In genomic region chr16:15650698-15651161, GRCh38 we compare ENCODE assay signal across 8 cellular contexts. TPM values are rescaled to one million over a fixed set of nuclear protein-coding genes. Genes with fewer than 3 reads are reported as not detected.
DNase-seq lines count a peak whose midpoint lies in the region; ATAC-seq and TF ChIP-seq lines count a peak whose summit lies in the region.

No MANE protein-coding gene starts in this region.

- no peak overlapping the region for H3K4ac ChIP-seq in mesendoderm (ENCODE audit: low read depth, low read length)

- no peak overlapping the region for H4K5ac ChIP-seq in mesendoderm (ENCODE audit: low read length)

- no peak overlapping the region for H2AK5ac ChIP-seq in mesendoderm (ENCODE audit: low read length)

- H3K36me3 ChIP-seq in mesendoderm (ENCODE audit: control insufficient read depth, insufficient read depth, low read length) (no peaks in the 10 kb centered on the region), testis (ENCODE audit: low read depth, missing control alignments) (no peaks in the 10 kb centered on the region)

- peak; percentile 45 for DNase-seq in NCI-H510A treated with DMSO at 0.1 percent for 48 hours (lab: John Stamatoyannopoulos, UW)
- DNase-seq in NCI-H510A (lab: John Stamatoyannopoulos, UW): no peak
- peak; percentile 40 for DNase-seq in effector CD4-positive, alpha-beta T cell
- DNase-seq in mesendoderm: peak; percentile 76
- peak; percentile 30 for DNase-seq in testis
- DNase-seq in putamen (ENCODE audit: low spot score): no peak

- TF ChIP-seq POLR2A in testis (IDR thresholded peaks at IDR 0.05): no peak

- no peak overlapping the region for H2BK120ac ChIP-seq in mesendoderm (ENCODE audit: low read depth, low read length)

- H3K9me3 ChIP-seq in testis: no peaks in the 10 kb centered on the region

- no peak overlapping the region for H2BK15ac ChIP-seq in mesendoderm (replicated peaks; ENCODE audit: low read depth)

- H4K8ac ChIP-seq in mesendoderm (ENCODE audit: low read depth, low read length): no peak overlapping the region

- H3K9ac ChIP-seq in mesendoderm (ENCODE audit: low read length): peak overlapping the region; percentile 89

- H3K79me1 ChIP-seq in mesendoderm (ENCODE audit: low read length): peaks cover 5% of the 10 kb centered on the region

- H3K23ac ChIP-seq in mesendoderm (ENCODE audit: low read length): no peak overlapping the region

- no peak overlapping the region for H2BK5ac ChIP-seq in mesendoderm (ENCODE audit: low read length)

- H3K79me2 ChIP-seq in mesendoderm (ENCODE audit: control insufficient read depth, insufficient read depth, low read length): peaks cover 4% of the 10 kb centered on the region

- ATAC-seq in HG03095 (IDR thresholded peaks at IDR 0.05; ENCODE audit: unreplicated experiment): peak; percentile 31

- H3K27ac ChIP-seq in mesendoderm (ENCODE audit: low read depth, low read length) (no peak overlapping the region), testis (peak overlapping the region; percentile 90 to 93)

- WGBS in mesendoderm (ENCODE audit: extremely low coverage, insufficient coverage, low lambda C conversion rate): no CpG with 5 or more reads among the region's 18 CpGs
- WGBS in testis, 2 donors: 0 to 1% methylated on average over 15 to 18 of the region's 18 CpGs

- intact Hi-C loops in testis (cut with DNase I; ENCODE audit: low total_unique reads): no loop called here

- peak overlapping the region; percentile 72 for H3K18ac ChIP-seq in mesendoderm (ENCODE audit: low read length)

- H3K27me3 ChIP-seq in mesendoderm (ENCODE audit: insufficient read depth, low read length, poor library complexity) (no peaks in the 10 kb centered on the region), testis (no peaks in the 10 kb centered on the region)

- peak overlapping the region; percentile 94 for H3K56ac ChIP-seq in mesendoderm (ENCODE audit: low read length)

- H3K4me1 ChIP-seq in mesendoderm (ENCODE audit: control insufficient read depth, low read depth, low read length): no peaks in the 10 kb centered on the region
- peaks cover 15% of the 10 kb centered on the region for H3K4me1 ChIP-seq in testis

- TF ChIP-seq CTCF in WI38 (IDR thresholded peaks at IDR 0.05; ENCODE audit: low read depth, low read length): no peak
- no peak for TF ChIP-seq CTCF in testis (IDR thresholded peaks at IDR 0.05)

- H3K4me3 ChIP-seq in WI38 (ENCODE audit: low read depth, low read length) (peak overlapping the region; percentile 92), mesendoderm (ENCODE audit: low read length) (peak overlapping the region; percentile 83), testis (peak overlapping the region; percentile 92 to 95)

- H3K4me2 ChIP-seq in mesendoderm (ENCODE audit: low read length): peak overlapping the region; percentile 59

RNA-seq across cellular contexts. Expression of gene NDE1, which starts 0.7 kb away (rescaled TPM):
- 20.0 TPM for polyA plus RNA-seq in mesendoderm (2013, experiment 1 of 2)
- polyA plus RNA-seq in mesendoderm (2013, experiment 2 of 2): 21.4 TPM
- total RNA-seq in testis: 10 to 100 TPM; 51.6 to 84.3 TPM
- 45.2 TPM for polyA plus RNA-seq in testis (ENCODE audit: insufficient read depth, low read depth, low replicate concordance)

RNA-seq across cellular contexts. Expression of gene MARF1, which starts 7.8 kb away (rescaled TPM):
- polyA plus RNA-seq in mesendoderm (2013, experiment 1 of 2): 10.0 TPM
- 10.3 TPM for polyA plus RNA-seq in mesendoderm (2013, experiment 2 of 2)
- 10 to 100 TPM; 49.7 to 57.9 TPM for total RNA-seq in testis
- 30.9 TPM for polyA plus RNA-seq in testis (ENCODE audit: insufficient read depth, low read depth, low replicate concordance)

Comparison
In these comparisons a context has a peak if more than half of its experiments do, and no peak if none do; other contexts are left out.
1. DNase-seq: peak in NCI-H510A treated with DMSO at 0.1 percent for 48 hours (single experiment), effector CD4-positive, alpha-beta T cell (single experiment), mesendoderm (single experiment) and testis (single experiment); none in NCI-H510A (single experiment) and putamen (single experiment).
2. Peak in every context shown above with its lines, with median percentiles within 50 percentile points of each other: H3K4me3 ChIP-seq.